Comparison of ENCODE assay signal across 16 cellular contexts in genomic region chr3:32113981-32114566, GRCh38. TPM values are rescaled to one million over a fixed set of nuclear protein-coding genes. Genes with fewer than 3 reads are reported as not detected.
DNase-seq lines count a peak whose midpoint lies in the region; ATAC-seq and TF ChIP-seq lines count a peak whose summit lies in the region.
"Had no signal": no experiment of that assay in that cellular context is flagged by ENCODE, and none has a peak within 500 bp of the region (broad histone marks: within the 10 kb centered on the region; RNA-seq: fewer than 3 reads in every experiment).

No MANE protein-coding gene starts in this region.

- H3K27me3 Mint-ChIP-seq in activated T-cell treated with anti-CD3 and anti-CD28 coated beads, Interleukin-2, amount 50 U/mL, for 24 hours, result no peaks in the 10 kb centered on the region
- no peaks in the 10 kb centered on the region for H3K27me3 Mint-ChIP-seq in central memory CD8-positive, alpha-beta T cell
- H3K27me3 Mint-ChIP-seq in stimulated activated naive CD8-positive, alpha-beta T cell treated with anti-CD3 and anti-CD28 coated beads, Interleukin-15, Interleukin-2, amounts not matched to agents 100 ng/mL and 50 ng/mL, for 24 hours, result no peaks in the 10 kb centered on the region
- no peaks in the 10 kb centered on the region for H3K27me3 Mint-ChIP-seq in mesothelial cell of epicardium (ENCODE audit: low read depth)

- peak; percentile 36 for DNase-seq in activated T-cell treated with anti-CD3 and anti-CD28 coated beads, Interleukin-2, amount 50 U/mL, for 24 hours
- DNase-seq in activated T-cell treated with anti-CD3 and anti-CD28 coated beads, Interleukin-2, amount 50 U/mL, for 1 hour, result no peak
- DNase-seq in central memory CD8-positive, alpha-beta T cell (ENCODE audit: low spot score in 2 of 2), result no peak
- no peak for DNase-seq in H4 (ENCODE audit: low spot score)
- DNase-seq in mesothelial cell of epicardium (ENCODE audit: low spot score in 2 of 2, unreplicated experiment in 2 of 2), result no peak
- no peak for DNase-seq in left lobe of liver (ENCODE audit: low spot score)
- DNase-seq: ACHN; COR-L47; dorsolateral prefrontal cortex; GOT3; IMR-90; NK-92 treated with Interleukin-12 subunit alpha and Interleukin-12 subunit beta, amount 100 ng/mL, for 24 hours had no signal

- peak overlapping the region; percentile 69 for H3K4me3 Mint-ChIP-seq in activated T-cell treated with anti-CD3 and anti-CD28 coated beads, Interleukin-2, amount 50 U/mL, for 24 hours
- H3K4me3 Mint-ChIP-seq in central memory CD8-positive, alpha-beta T cell, result peak overlapping the region; percentile 80
- H3K4me3 Mint-ChIP-seq in stimulated activated naive CD8-positive, alpha-beta T cell treated with anti-CD3 and anti-CD28 coated beads, Interleukin-15, Interleukin-2, amounts not matched to agents 100 ng/mL and 50 ng/mL, for 24 hours, result peak overlapping the region; percentile 75
- no peak overlapping the region for H3K4me3 Mint-ChIP-seq in mesothelial cell of epicardium

- peak overlapping the region; percentile 91 for H3K27ac Mint-ChIP-seq in activated T-cell treated with anti-CD3 and anti-CD28 coated beads, Interleukin-2, amount 50 U/mL, for 24 hours
- peak overlapping the region; percentile 88 for H3K27ac Mint-ChIP-seq in central memory CD8-positive, alpha-beta T cell (ENCODE audit: low read depth)
- H3K27ac Mint-ChIP-seq in stimulated activated naive CD8-positive, alpha-beta T cell treated with anti-CD3 and anti-CD28 coated beads, Interleukin-15, Interleukin-2, amounts not matched to agents 100 ng/mL and 50 ng/mL, for 24 hours, result peak overlapping the region; percentile 90
- no peak overlapping the region for H3K27ac Mint-ChIP-seq in mesothelial cell of epicardium

- H3K36me3 ChIP-seq in KOPT-K1 (ENCODE audit: insufficient read depth, low read length), result no peaks in the 10 kb centered on the region
- H3K36me3 ChIP-seq: breast epithelium had no signal

- H3K36me3 Mint-ChIP-seq in activated T-cell treated with anti-CD3 and anti-CD28 coated beads, Interleukin-2, amount 50 U/mL, for 24 hours (ENCODE audit: low read depth), result peaks cover 10% of the 10 kb centered on the region
- peaks cover 6% of the 10 kb centered on the region for H3K36me3 Mint-ChIP-seq in central memory CD8-positive, alpha-beta T cell (ENCODE audit: insufficient read depth)
- peaks cover 15% of the 10 kb centered on the region for H3K36me3 Mint-ChIP-seq in stimulated activated naive CD8-positive, alpha-beta T cell treated with anti-CD3 and anti-CD28 coated beads, Interleukin-15, Interleukin-2, amounts not matched to agents 100 ng/mL and 50 ng/mL, for 24 hours (ENCODE audit: low read depth)
- peaks cover 4% of the 10 kb centered on the region for H3K36me3 Mint-ChIP-seq in mesothelial cell of epicardium

- no peak for TF ChIP-seq CTCF in mesothelial cell of epicardium (IDR thresholded peaks at IDR 0.05; ENCODE audit: unreplicated experiment)

- H3K27ac ChIP-seq in KOPT-K1 (ENCODE audit: low read depth, low read length, poor library complexity, severe bottlenecking), result peak overlapping the region; percentile 51
- H3K27ac ChIP-seq: dorsolateral prefrontal cortex, hepatocyte had no signal

- peaks cover 6% of the 10 kb centered on the region for H3K9me3 ChIP-seq in KOPT-K1 (ENCODE audit: insufficient read depth, low read length, poor library complexity, severe bottlenecking)
- H3K9me3 ChIP-seq: breast epithelium had no signal

- no peak for ATAC-seq in central memory CD8-positive, alpha-beta T cell (replicated peaks; ENCODE audit: extremely low read depth, poor library complexity, severe bottlenecking)
- ATAC-seq in left lobe of liver, result no peak

- peaks cover 88% of the 10 kb centered on the region for H3K4me1 Mint-ChIP-seq in activated T-cell treated with anti-CD3 and anti-CD28 coated beads, Interleukin-2, amount 50 U/mL, for 24 hours (ENCODE audit: low read depth)
- peaks cover 39% of the 10 kb centered on the region for H3K4me1 Mint-ChIP-seq in central memory CD8-positive, alpha-beta T cell
- peaks cover 69% of the 10 kb centered on the region for H3K4me1 Mint-ChIP-seq in stimulated activated naive CD8-positive, alpha-beta T cell treated with anti-CD3 and anti-CD28 coated beads, Interleukin-15, Interleukin-2, amounts not matched to agents 100 ng/mL and 50 ng/mL, for 24 hours (ENCODE audit: low read depth)
- peaks cover 6% of the 10 kb centered on the region for H3K4me1 Mint-ChIP-seq in mesothelial cell of epicardium

- H3K9me3 Mint-ChIP-seq in activated T-cell treated with anti-CD3 and anti-CD28 coated beads, Interleukin-2, amount 50 U/mL, for 24 hours, result peaks cover 8% of the 10 kb centered on the region
- peaks cover 6% of the 10 kb centered on the region for H3K9me3 Mint-ChIP-seq in central memory CD8-positive, alpha-beta T cell
- no peaks in the 10 kb centered on the region for H3K9me3 Mint-ChIP-seq in stimulated activated naive CD8-positive, alpha-beta T cell treated with anti-CD3 and anti-CD28 coated beads, Interleukin-15, Interleukin-2, amounts not matched to agents 100 ng/mL and 50 ng/mL, for 24 hours
- peaks cover 5% of the 10 kb centered on the region for H3K9me3 Mint-ChIP-seq in mesothelial cell of epicardium

RNA-seq across cellular contexts. Expression of gene GPD1L, which starts 7.7 kb away (rescaled TPM):
- total RNA-seq in H4 (2014; rRNA removed; shearing (Covaris generic)), result 10.1 and 10.8 TPM in 2 replicates
- total RNA-seq in mesothelial cell of epicardium (8.5 to 10.4 TPM (median 9.3 TPM) in 3 replicates), left lobe of liver (2.4 TPM)
